Comparison of ENCODE assay signal across 16 cellular contexts in the genomic region with DNA sequence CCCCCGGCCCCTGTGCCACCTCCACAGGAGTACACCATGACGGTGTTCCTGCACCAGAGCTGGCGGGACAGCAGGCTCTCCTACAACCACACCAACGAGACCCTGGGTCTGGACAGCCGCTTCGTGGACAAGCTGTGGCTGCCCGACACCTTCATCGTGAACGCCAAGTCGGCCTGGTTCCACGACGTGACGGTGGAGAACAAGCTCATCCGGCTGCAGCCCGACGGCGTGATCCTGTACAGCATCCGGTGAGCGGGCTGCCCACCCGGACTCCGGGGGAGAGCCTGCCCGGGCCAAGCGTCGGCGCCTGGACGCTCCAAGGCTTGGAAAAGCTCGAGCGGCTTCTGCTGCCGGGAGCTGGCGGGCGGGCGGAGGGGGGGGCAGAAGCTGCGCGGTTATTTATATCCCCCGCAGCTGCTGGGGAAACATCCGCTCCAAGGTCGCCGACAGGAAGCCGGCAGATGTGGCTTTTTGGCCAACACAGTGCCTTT. TPM values are rescaled to one million over a fixed set of nuclear protein-coding genes. Genes with fewer than 3 reads are reported as not detected.
DNase-seq lines count a peak whose midpoint lies in the region; ATAC-seq, FAIRE-seq and TF ChIP-seq lines count a peak whose summit lies in the region.
"Had no signal": no experiment of that assay in that cellular context is flagged by ENCODE, and none has a peak within 500 bp of the region (broad histone marks: within the 10 kb centered on the region; RNA-seq: fewer than 3 reads in every experiment).

No MANE protein-coding gene starts in this region.

- no peaks in the 10 kb centered on the region for H3K9me3 ChIP-seq in kidney (ENCODE audit: control insufficient read depth in 1 of 2, low read length in 2 of 2)
- no peaks in the 10 kb centered on the region for H3K9me3 ChIP-seq in upper lobe of right lung

- intact Hi-C loops in activated CD8-positive, alpha-beta T cell treated with anti-CD3 and anti-CD28 coated beads for 36 hours (cut with micrococcal nuclease): no loop called here
- intact Hi-C loops in kidney (cut with DNase I): no loop called here
- intact Hi-C loops in upper lobe of right lung (cut with DNase I): no loop called here

- H3K27me3 Mint-ChIP-seq in stimulated activated naive CD8-positive, alpha-beta T cell treated with anti-CD3 and anti-CD28 coated beads, Interleukin-15, amount 100 ng/mL, for 72 hours: peaks cover 40% of the 10 kb centered on the region
- peaks cover 17% of the 10 kb centered on the region for H3K27me3 Mint-ChIP-seq in activated CD8-positive, alpha-beta T cell treated with anti-CD3 and anti-CD28 coated beads for 36 hours

- no peak overlapping the region for H3K27ac Mint-ChIP-seq in stimulated activated naive CD8-positive, alpha-beta T cell treated with anti-CD3 and anti-CD28 coated beads, Interleukin-15, amount 100 ng/mL, for 72 hours
- H3K27ac Mint-ChIP-seq in activated CD8-positive, alpha-beta T cell treated with anti-CD3 and anti-CD28 coated beads for 36 hours: no peak overlapping the region
- H3K27ac Mint-ChIP-seq: CD4-positive, alpha-beta memory T cell had no signal

- peaks cover 9% of the 10 kb centered on the region for H3K4me1 Mint-ChIP-seq in stimulated activated naive CD8-positive, alpha-beta T cell treated with anti-CD3 and anti-CD28 coated beads, Interleukin-15, amount 100 ng/mL, for 72 hours
- no peaks in the 10 kb centered on the region for H3K4me1 Mint-ChIP-seq in activated CD8-positive, alpha-beta T cell treated with anti-CD3 and anti-CD28 coated beads for 36 hours (ENCODE audit: low read depth)

- peak overlapping the region in 1 of 2 donors; percentile 63 for H3K4me3 Mint-ChIP-seq in stimulated activated naive CD8-positive, alpha-beta T cell treated with anti-CD3 and anti-CD28 coated beads, Interleukin-15, amount 100 ng/mL, for 72 hours
- H3K4me3 Mint-ChIP-seq in activated CD8-positive, alpha-beta T cell treated with anti-CD3 and anti-CD28 coated beads for 36 hours: no peak overlapping the region

- ATAC-seq in stimulated activated naive CD8-positive, alpha-beta T cell treated with anti-CD3 and anti-CD28 coated beads, Interleukin-15, amount 100 ng/mL, for 72 hours: peak; percentile 59
- no peak for ATAC-seq in stimulated activated naive CD8-positive, alpha-beta T cell treated with anti-CD3 and anti-CD28 coated beads, Interleukin-15, Interleukin-2, amounts not matched to agents 100 U/mL and 50 U/mL, for 24 hours
- peak; percentile 53 for ATAC-seq in activated CD8-positive, alpha-beta T cell treated with anti-CD3 and anti-CD28 coated beads for 36 hours
- ATAC-seq in upper lobe of right lung (no peak), HG02970 (IDR thresholded peaks at IDR 0.05; ENCODE audit: low FRiP score, unreplicated experiment) (no peak)

- H3K9me3 Mint-ChIP-seq in stimulated activated naive CD8-positive, alpha-beta T cell treated with anti-CD3 and anti-CD28 coated beads, Interleukin-15, amount 100 ng/mL, for 72 hours: no peaks in the 10 kb centered on the region
- H3K9me3 Mint-ChIP-seq in activated CD8-positive, alpha-beta T cell treated with anti-CD3 and anti-CD28 coated beads for 36 hours: no peaks in the 10 kb centered on the region
- H3K9me3 Mint-ChIP-seq: CD4-positive, alpha-beta memory T cell had no signal

- H3K27ac ChIP-seq in kidney (ENCODE audit: low read depth in 2 of 2, low read length in 2 of 2) (peak overlapping the region in 1 of 2 donors; percentile 43), upper lobe of right lung (no peak overlapping the region)
- H3K27ac ChIP-seq: WERI-Rb-1 had no signal

- H3K4me1 ChIP-seq in kidney (ENCODE audit: control insufficient read depth in 1 of 2, insufficient read depth in 1 of 2, low read depth in 1 of 2, low read length in 2 of 2): peaks cover 0 to 10% of the 10 kb centered on the region in 2 donors
- H3K4me1 ChIP-seq in upper lobe of right lung: peaks cover 9% of the 10 kb centered on the region

- POLR2A ChIA-PET in activated CD8-positive, alpha-beta T cell treated with anti-CD3 and anti-CD28 coated beads for 36 hours (lab: Charles Lee): interaction anchor here (1.0 kb wide), 1 partner anchor 66 kb away, joined by 3 read pairs; no protein-coding TSS in a partner anchor

- no peak for FAIRE-seq in kidney (lab: Jason Lieb, UNC)
- FAIRE-seq: endometrium had no signal

- CTCF ChIA-PET in activated CD8-positive, alpha-beta T cell treated with anti-CD3 and anti-CD28 coated beads for 36 hours (lab: Charles Lee): interaction anchor here (2.3 kb wide), 1 partner anchor 19 kb away, joined by 11 read pairs; no protein-coding TSS in a partner anchor

- H3K4me3 ChIP-seq in kidney (ENCODE audit: low read length in 2 of 2): no peak overlapping the region
- peak overlapping the region; percentile 8 for H3K4me3 ChIP-seq in upper lobe of right lung

- no peaks in the 10 kb centered on the region for H3K36me3 Mint-ChIP-seq in activated CD8-positive, alpha-beta T cell treated with anti-CD3 and anti-CD28 coated beads for 36 hours (ENCODE audit: low read depth)
- H3K36me3 Mint-ChIP-seq: CD4-positive, alpha-beta memory T cell had no signal

- H3K36me3 ChIP-seq in kidney (ENCODE audit: control insufficient read depth in 1 of 2, insufficient read depth in 2 of 2, low read length in 2 of 2) (no peaks in the 10 kb centered on the region), upper lobe of right lung (no peaks in the 10 kb centered on the region)
- H3K36me3 ChIP-seq: WERI-Rb-1 had no signal

- peaks cover 38% of the 10 kb centered on the region for H3K27me3 ChIP-seq in upper lobe of right lung

- no peak for TF ChIP-seq CTCF in activated CD8-positive, alpha-beta T cell treated with anti-CD3 and anti-CD28 coated beads for 36 hours (IDR thresholded peaks at IDR 0.05)
- TF ChIP-seq CTCF in kidney (IDR thresholded peaks at IDR 0.05; ENCODE audit: borderline replicate concordance, extremely low read depth, insufficient read depth) (no peak), upper lobe of right lung (IDR thresholded peaks at IDR 0.05) (no peak)

- DNase-seq in stimulated activated naive CD8-positive, alpha-beta T cell treated with anti-CD3 and anti-CD28 coated beads, Interleukin-15, amount 100 ng/mL, for 72 hours: no peak
- no peak for DNase-seq in stimulated activated naive CD8-positive, alpha-beta T cell treated with anti-CD3 and anti-CD28 coated beads, Interleukin-15, Interleukin-2, amounts not matched to agents 100 U/mL and 50 U/mL, for 24 hours
- peak; percentile 40 for DNase-seq in activated CD8-positive, alpha-beta T cell treated with anti-CD3 and anti-CD28 coated beads for 36 hours
- peak; percentile 84 for DNase-seq in kidney
- DNase-seq in upper lobe of right lung: no peak
- DNase-seq in nucleus accumbens (lab: John Stamatoyannopoulos, UW): no peak
- no peak for DNase-seq in NCI-H526 treated with DMSO at 0.1 percent for 48 hours (lab: John Stamatoyannopoulos, UW)
- DNase-seq: activated T-cell treated with anti-CD3 and anti-CD28 coated beads, Interleukin-2, amount 50 U/mL, for 48 hours; hippocampal formation; NCI-H446; WERI-Rb-1 had no signal

- H3K9ac ChIP-seq in kidney (ENCODE audit: low read length in 2 of 2): no peak overlapping the region

RNA-seq across cellular contexts. Expression of gene GABRD, which starts 6.4 kb away (rescaled TPM):
- total RNA-seq in activated CD8-positive, alpha-beta T cell treated with anti-CD3 and anti-CD28 coated beads for 36 hours: not detected
- 0.63 TPM for total RNA-seq in kidney
- polyA plus RNA-seq in kidney (ENCODE audit: insufficient read depth, low read depth, low replicate concordance): 1.1 TPM
- total RNA-seq in upper lobe of right lung: 2.9 TPM
- total RNA-seq: CD4-positive, alpha-beta memory T cell; mesenteric fat pad; renal cortical epithelial cell had no signal
- polyA plus RNA-seq: CD4-positive, alpha-beta memory T cell had no signal

RNA-seq across cellular contexts. Expression of gene CFAP74, which starts 21.9 kb away (rescaled TPM):
- under 1 TPM; 0.38 to 0.41 TPM for total RNA-seq in activated CD8-positive, alpha-beta T cell treated with anti-CD3 and anti-CD28 coated beads for 36 hours
- total RNA-seq in kidney (not detected), upper lobe of right lung (0.35 TPM)
- polyA plus RNA-seq in kidney (ENCODE audit: insufficient read depth, low read depth, low replicate concordance): not detected
- total RNA-seq: CD4-positive, alpha-beta memory T cell; mesenteric fat pad; renal cortical epithelial cell had no signal
- polyA plus RNA-seq: CD4-positive, alpha-beta memory T cell had no signal

RNA-seq across cellular contexts. Expression of gene PRKCZ, which starts 24.7 kb away (rescaled TPM):
- 10 to 100 TPM; 15.4 to 15.7 TPM for total RNA-seq in activated CD8-positive, alpha-beta T cell treated with anti-CD3 and anti-CD28 coated beads for 36 hours
- 24.7 TPM for total RNA-seq in kidney
- polyA plus RNA-seq in kidney (ENCODE audit: insufficient read depth, low read depth, low replicate concordance): 42.4 TPM
- total RNA-seq in upper lobe of right lung: 121 TPM

Comparison
In these comparisons a context has a peak if more than half of its experiments do, and no peak if none do; other contexts are left out.
1. ATAC-seq: peak in stimulated activated naive CD8-positive, alpha-beta T cell treated with anti-CD3 and anti-CD28 coated beads, Interleukin-15, amount 100 ng/mL, for 72 hours (single experiment) and activated CD8-positive, alpha-beta T cell treated with anti-CD3 and anti-CD28 coated beads for 36 hours (single experiment); none in stimulated activated naive CD8-positive, alpha-beta T cell treated with anti-CD3 and anti-CD28 coated beads, Interleukin-15, Interleukin-2, amounts not matched to agents 100 U/mL and 50 U/mL, for 24 hours (single experiment), upper lobe of right lung (single experiment) and HG02970 (single experiment).
2. DNase-seq: peak in activated CD8-positive, alpha-beta T cell treated with anti-CD3 and anti-CD28 coated beads for 36 hours (single experiment) and kidney (single experiment); none in stimulated activated naive CD8-positive, alpha-beta T cell treated with anti-CD3 and anti-CD28 coated beads, Interleukin-15, amount 100 ng/mL, for 72 hours (0 of 2), stimulated activated naive CD8-positive, alpha-beta T cell treated with anti-CD3 and anti-CD28 coated beads, Interleukin-15, Interleukin-2, amounts not matched to agents 100 U/mL and 50 U/mL, for 24 hours (single experiment), upper lobe of right lung (single experiment), nucleus accumbens (0 of 56) and NCI-H526 treated with DMSO at 0.1 percent for 48 hours (single experiment).